ENCODE assay signal across 8 cellular contexts in the genomic region with DNA sequence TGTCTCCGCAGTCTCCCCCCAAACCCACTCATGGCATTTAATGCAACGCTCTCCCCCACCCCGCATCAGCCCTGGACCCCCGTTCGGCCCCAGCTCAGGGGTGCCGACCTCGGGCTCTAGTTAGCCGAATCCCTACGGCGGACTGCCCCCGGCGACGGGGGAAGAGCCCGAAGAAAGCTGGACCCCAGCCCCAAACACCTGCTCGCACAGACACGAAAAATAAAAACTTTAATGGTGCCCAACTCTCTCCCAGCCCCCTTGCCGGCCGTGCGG. TPM values are rescaled to one million over a fixed set of nuclear protein-coding genes. Genes with fewer than 3 reads are reported as not detected.
DNase-seq lines count a peak whose midpoint lies in the region; ATAC-seq and TF ChIP-seq lines count a peak whose summit lies in the region.

No MANE protein-coding gene starts in this region.

- POLR2A ChIA-PET in AG04449 (lab: Yijun Ruan, JAX) = no interaction called here
- POLR2A ChIA-PET in naive thymus-derived CD8-positive, alpha-beta T cell (lab: Charles Lee) = interaction anchor here (0.5 to 1.1 kb wide), 3 partner anchors 13 to 1757 kb away, joined by 3 to 7 read pairs (median 3); no protein-coding TSS in a partner anchor

- peak overlapping the region; percentile 90 to 98 (median 97) for H3K27ac Mint-ChIP-seq in naive thymus-derived CD8-positive, alpha-beta T cell

- in situ Hi-C loops in KBM-7 (cut with MboI; ENCODE audit: low pct_unique_long_range_greater_than_20kb, low sequenced_read_pairs) = no loop called here

- CTCF ChIA-PET in AG04449 (lab: Yijun Ruan, JAX) = interaction anchor here (0.7 to 3.1 kb wide), 11 partner anchors 9 to 378 kb away, joined by 3 to 12 read pairs (median 3); no protein-coding TSS in a partner anchor

- H3K27me3 ChIP-seq in NT2/D1 (ENCODE audit: insufficient read depth, insufficient read length) (no peaks in the 10 kb centered on the region), colonic mucosa (no peaks in the 10 kb centered on the region)

- H3K36me3 Mint-ChIP-seq in naive thymus-derived CD8-positive, alpha-beta T cell = peaks cover 0 to 17% (median 0%) of the 10 kb centered on the region in 3 donors

- H3K4me1 ChIP-seq in NT2/D1 (ENCODE audit: insufficient read depth, insufficient read length) (peaks cover 9% of the 10 kb centered on the region), colonic mucosa (peaks cover 21% of the 10 kb centered on the region)

- no peaks in the 10 kb centered on the region for H3K9me3 Mint-ChIP-seq in naive thymus-derived CD8-positive, alpha-beta T cell

- H3K4me3 Mint-ChIP-seq in naive thymus-derived CD8-positive, alpha-beta T cell = peak overlapping the region; percentile 92 to 99 (median 96)

- no peak for ATAC-seq in naive thymus-derived CD8-positive, alpha-beta T cell
- no peak for ATAC-seq in HG02870 (IDR thresholded peaks at IDR 0.05; ENCODE audit: unreplicated experiment)
- no peak for ATAC-seq in HG03442 (IDR thresholded peaks at IDR 0.05; ENCODE audit: unreplicated experiment)

- H3K36me3 ChIP-seq in NT2/D1 (ENCODE audit: insufficient read depth, insufficient read length, low read length) (peaks cover 34% of the 10 kb centered on the region), colonic mucosa (no peaks in the 10 kb centered on the region)

- H3K9ac ChIP-seq in NT2/D1 (ENCODE audit: insufficient read length, low read depth) (peak overlapping the region; percentile 96), colonic mucosa (ENCODE audit: low read depth in 2 of 2, low read length in 2 of 2) (peak overlapping the region; percentile 90)

- H3K9me3 ChIP-seq in NT2/D1 (ENCODE audit: insufficient read depth, low read length) = no peaks in the 10 kb centered on the region
- no peaks in the 10 kb centered on the region for H3K9me3 ChIP-seq in colonic mucosa

- DNase-seq in AG04449 (ENCODE audit: low read depth, low spot score) (no peak), NT2/D1 (ENCODE audit: low read depth, low spot score) (no peak), colonic mucosa (peak; percentile 32), KBM-7 (no peak), NCI-H69 (lab: John Stamatoyannopoulos, UW) (no peak)
- DNase-seq in naive thymus-derived CD8-positive, alpha-beta T cell = peak in 1 of 10 donors; percentile 17

- no peak for TF ChIP-seq CTCF in AG04449 (IDR thresholded peaks at IDR 0.05; ENCODE audit: insufficient read depth, low read length, missing control alignments)
- TF ChIP-seq CTCF in colonic mucosa (IDR thresholded peaks at IDR 0.05) = no peak

- intact Hi-C loops in colonic mucosa (cut with DNase I) = no loop called here

- H3K27ac ChIP-seq in colonic mucosa = peak overlapping the region; percentile 87

- peaks cover 12 to 53% (median 48%) of the 10 kb centered on the region in 4 donors for H3K4me1 Mint-ChIP-seq in naive thymus-derived CD8-positive, alpha-beta T cell

- peak overlapping the region; percentile 72 for H3K4me3 ChIP-seq in AG04449 (ENCODE audit: low read depth, low read length)
- H3K4me3 ChIP-seq in NT2/D1 (ENCODE audit: insufficient read length, low read depth) = peak overlapping the region; percentile 84
- H3K4me3 ChIP-seq in colonic mucosa = peak overlapping the region; percentile 82

- peaks cover 0 to 5% (median 0%) of the 10 kb centered on the region in 5 donors for H3K27me3 Mint-ChIP-seq in naive thymus-derived CD8-positive, alpha-beta T cell

RNA-seq across cellular contexts. Expression of a gene that starts 0.6 kb away (rescaled TPM):
- 100 to 1,000 TPM in 1 of 2 donors, 10 to 100 TPM in 1; 69.3 to 121 TPM for total RNA-seq in colonic mucosa
- total RNA-seq in naive thymus-derived CD8-positive, alpha-beta T cell = 10 to 100 TPM; 60.9 to 61.9 TPM
- 10 to 100 TPM; 20.8 to 37.5 (median 26.0) TPM for polyA plus RNA-seq in naive thymus-derived CD8-positive, alpha-beta T cell
